1 cellular context compared by ENCODE assay signal in the genomic region with DNA sequence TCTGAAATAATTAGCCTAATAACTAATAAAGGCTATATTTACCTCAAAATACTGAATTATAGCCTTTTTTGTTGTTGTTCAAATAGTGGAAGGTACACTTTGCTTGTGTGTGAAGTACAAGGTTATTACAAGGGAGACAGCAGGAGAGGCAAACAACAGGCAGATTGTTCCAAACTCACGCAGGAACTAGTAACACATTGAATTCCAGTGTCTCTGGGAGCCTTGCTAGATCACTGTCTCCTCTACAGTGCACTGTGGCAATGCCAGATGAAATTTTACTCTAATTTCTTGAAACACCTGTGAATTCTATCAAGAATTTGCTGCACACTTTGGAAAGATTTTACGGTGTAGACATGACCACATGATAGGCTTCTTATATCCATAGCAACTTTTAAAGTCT.
TF ChIP-seq lines count a peak whose summit lies in the region.

No MANE protein-coding gene starts in this region.

TF ChIP-seq in GM23338, 12 proteins besides CTCF, POLR2A, EP300 and RAD21 (continued from another document):
- TF ChIP-seq NANOG (IDR thresholded peaks at IDR 0.05; ENCODE audit: borderline replicate concordance) (no peak), JUNB (IDR thresholded peaks at IDR 0.05; ENCODE audit: unreplicated experiment) (no peak), EZH2phosphoT487 (IDR thresholded peaks at IDR 0.05; ENCODE audit: unreplicated experiment) (no peak)
- TF ChIP-seq, protein P1, sequence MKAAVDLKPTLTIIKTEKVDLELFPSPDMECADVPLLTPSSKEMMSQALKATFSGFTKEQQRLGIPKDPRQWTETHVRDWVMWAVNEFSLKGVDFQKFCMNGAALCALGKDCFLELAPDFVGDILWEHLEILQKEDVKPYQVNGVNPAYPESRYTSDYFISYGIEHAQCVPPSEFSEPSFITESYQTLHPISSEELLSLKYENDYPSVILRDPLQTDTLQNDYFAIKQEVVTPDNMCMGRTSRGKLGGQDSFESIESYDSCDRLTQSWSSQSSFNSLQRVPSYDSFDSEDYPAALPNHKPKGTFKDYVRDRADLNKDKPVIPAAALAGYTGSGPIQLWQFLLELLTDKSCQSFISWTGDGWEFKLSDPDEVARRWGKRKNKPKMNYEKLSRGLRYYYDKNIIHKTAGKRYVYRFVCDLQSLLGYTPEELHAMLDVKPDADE (IDR thresholded peaks at IDR 0.05) = no peak
